23 cellular contexts compared by ENCODE assay signal in genomic region chr4:167713756-167714155, GRCh38.
"Had no signal": no experiment of that assay in that cellular context is flagged by ENCODE, and none has a peak within 500 bp of the region (broad histone marks: within the 10 kb centered on the region; RNA-seq: fewer than 3 reads in every experiment).

No MANE protein-coding gene starts in this region.

- H3K27ac Mint-ChIP-seq: activated CD4-positive, alpha-beta memory T cell treated with anti-CD3 and anti-CD28 coated beads for 36 hours; activated CD8-positive, alpha-beta memory T cell treated with anti-CD3 and anti-CD28 coated beads, Interleukin-2, amount 10 ng/mL, durations not matched to agents 7 days and 5 days; activated naive CD4-positive, alpha-beta T cell treated with anti-CD3 and anti-CD28 coated beads for 36 hours; activated naive CD8-positive, alpha-beta T cell treated with anti-CD3 and anti-CD28 coated beads, Interleukin-2, amount 50 U/mL, for 24 hours; activated T-helper 2 cell treated with anti-CD3 and anti-CD28 coated beads, Interferon-gamma antibody, Interleukin-2, Interleukin-4, amounts not matched to agents 10 μg/mL and 5 μg/mL and 100 μg/mL, durations not matched to agents 14 hours and 24 hours and 36 hours had no signal

- H3K4me3 Mint-ChIP-seq: activated CD4-positive, alpha-beta memory T cell treated with anti-CD3 and anti-CD28 coated beads for 36 hours; activated CD8-positive, alpha-beta memory T cell treated with anti-CD3 and anti-CD28 coated beads, Interleukin-2, amount 10 ng/mL, durations not matched to agents 7 days and 5 days; activated naive CD4-positive, alpha-beta T cell treated with anti-CD3 and anti-CD28 coated beads for 36 hours; activated naive CD8-positive, alpha-beta T cell treated with anti-CD3 and anti-CD28 coated beads, Interleukin-2, amount 50 U/mL, for 24 hours; naive thymus-derived CD4-positive, alpha-beta T cell had no signal

- H3K9me3 ChIP-seq: ascending aorta, left lung, mucosa of descending colon, neutrophil, suprapubic skin had no signal

- H3K9me3 Mint-ChIP-seq: activated naive CD8-positive, alpha-beta T cell treated with anti-CD3 and anti-CD28 coated beads, Interleukin-2, amount 50 U/mL, for 24 hours had no signal

- H3K4me1 Mint-ChIP-seq: activated CD8-positive, alpha-beta memory T cell treated with anti-CD3 and anti-CD28 coated beads, Interleukin-2, amount 10 ng/mL, durations not matched to agents 7 days and 5 days; activated naive CD8-positive, alpha-beta T cell treated with anti-CD3 and anti-CD28 coated beads, Interleukin-2, amount 50 U/mL, for 24 hours; naive thymus-derived CD4-positive, alpha-beta T cell had no signal

- H3K27me3 Mint-ChIP-seq: activated CD4-positive, alpha-beta memory T cell treated with anti-CD3 and anti-CD28 coated beads for 36 hours; activated CD8-positive, alpha-beta memory T cell treated with anti-CD3 and anti-CD28 coated beads, Interleukin-2, amount 10 ng/mL, durations not matched to agents 7 days and 5 days; activated naive CD8-positive, alpha-beta T cell treated with anti-CD3 and anti-CD28 coated beads, Interleukin-2, amount 50 U/mL, for 24 hours; naive thymus-derived CD4-positive, alpha-beta T cell had no signal

- H3K27me3 ChIP-seq: ascending aorta, left lung, neutrophil, suprapubic skin had no signal

- H3K36me3 Mint-ChIP-seq: activated CD4-positive, alpha-beta memory T cell treated with anti-CD3 and anti-CD28 coated beads for 36 hours; activated CD8-positive, alpha-beta memory T cell treated with anti-CD3 and anti-CD28 coated beads, Interleukin-2, amount 10 ng/mL, durations not matched to agents 7 days and 5 days; naive thymus-derived CD4-positive, alpha-beta T cell had no signal

- H3K36me3 ChIP-seq: ascending aorta, left lung, neutrophil, suprapubic skin had no signal

- DNase-seq: activated CD4-positive, alpha-beta memory T cell treated with anti-CD3 and anti-CD28 coated beads for 36 hours; activated CD4-positive, alpha-beta T cell treated with anti-CD3 and anti-CD28 coated beads for 1 hour; activated CD8-positive, alpha-beta memory T cell treated with anti-CD3 and anti-CD28 coated beads, Interleukin-2, amount 10 ng/mL, durations not matched to agents 7 days and 5 days; activated naive CD4-positive, alpha-beta T cell treated with anti-CD3 and anti-CD28 coated beads for 36 hours; activated naive CD8-positive, alpha-beta T cell treated with anti-CD3 and anti-CD28 coated beads, Interleukin-2, amount 50 U/mL, for 24 hours; activated T-cell treated with anti-CD3 and anti-CD28 coated beads, Interleukin-2, amount 50 U/mL, for 1 hour; central memory CD4-positive, alpha-beta T cell; cortex of kidney; effector memory CD4-positive, alpha-beta T cell; islet precursor cell; left lung; mucosa of descending colon; naive thymus-derived CD4-positive, alpha-beta T cell; posterior cingulate gyrus; small intestine; stimulated activated CD4-positive, alpha-beta T cell treated with anti-CD3 and anti-CD28 coated beads, Interleukin-4, amount 100 ng/mL, for 4 hours; stimulated activated CD8-positive, alpha-beta memory T cell treated with anti-CD3 and anti-CD28 coated beads, Interleukin-4, amount 100 ng/mL, for 48 hours; stimulated activated naive CD4-positive, alpha-beta T cell treated with Interleukin-2 at 50 U/mL for 16 hours had no signal

- H3K27ac ChIP-seq: ascending aorta, left lung, neutrophil, suprapubic skin, VCaP had no signal

- FAIRE-seq: small intestine had no signal

- ATAC-seq: activated CD8-positive, alpha-beta memory T cell treated with anti-CD3 and anti-CD28 coated beads, Interleukin-2, amount 10 ng/mL, durations not matched to agents 7 days and 5 days; activated naive CD8-positive, alpha-beta T cell treated with anti-CD3 and anti-CD28 coated beads, Interleukin-2, amount 50 U/mL, for 24 hours; left lung; mucosa of descending colon; naive thymus-derived CD4-positive, alpha-beta T cell had no signal

- H3K4me3 ChIP-seq: ascending aorta, left lung, mucosa of descending colon, suprapubic skin had no signal

- H3K4me1 ChIP-seq: ascending aorta, left lung, suprapubic skin had no signal
